ENCODE assay signal across 22 cellular contexts in the genomic region with DNA sequence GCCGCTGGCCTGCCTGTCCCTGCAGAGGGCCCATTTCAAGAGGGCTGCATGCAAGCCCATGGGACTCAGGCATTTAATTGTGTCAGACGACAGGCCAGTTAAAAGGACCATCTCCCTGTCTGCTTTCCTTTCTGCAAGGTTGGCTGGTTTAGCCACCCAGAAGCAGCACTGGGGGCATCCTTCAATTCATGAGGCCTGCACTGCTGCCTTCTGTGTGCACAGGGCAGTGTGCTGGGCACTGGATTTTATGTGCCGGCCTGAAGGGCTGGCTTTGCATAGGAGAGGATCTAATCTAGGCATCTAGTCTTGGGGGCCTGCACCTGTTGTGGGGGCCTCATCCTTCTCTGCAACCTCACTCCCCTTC.
"Had no signal": no experiment of that assay in that cellular context is flagged by ENCODE, and none has a peak within 500 bp of the region (broad histone marks: within the 10 kb centered on the region; RNA-seq: fewer than 3 reads in every experiment).

No MANE protein-coding gene starts in this region.

- DNase-seq: activated CD4-positive, alpha-beta memory T cell treated with anti-CD3 and anti-CD28 coated beads for 36 hours; activated CD4-positive, alpha-beta T cell treated with anti-CD3 and anti-CD28 coated beads, Interleukin-2, amount 10 ng/mL, durations not matched to agents 7 days and 5 days; activated CD4-positive, CD25-positive, alpha-beta regulatory T cell treated with anti-CD3 and anti-CD28 coated beads, Interleukin-2, amount 50 U/mL, for 72 hours; activated gamma-delta T cell; activated naive CD4-positive, alpha-beta T cell treated with anti-CD3 and anti-CD28 coated beads for 36 hours; activated naive CD8-positive, alpha-beta T cell treated with anti-CD3 and anti-CD28 coated beads for 36 hours; activated T-cell treated with anti-CD3 and anti-CD28 coated beads for 4 hours; activated T-cell treated with anti-CD3 and anti-CD28 coated beads, Interleukin-2, amount 50 U/mL, for 48 hours; KG1; NCI-H1048; NCI-H146; NCI-H1930; NCI-H446; NCI-H524; PC-3; SHP77; T-helper 17 cell; T-helper 9 cell had no signal

- FAIRE-seq: RCC 7860 had no signal

- ATAC-seq: activated T-helper 17 cell treated with anti-CD3 and anti-CD28 coated beads, Interleukin-2, amount 50 U/mL, for 72 hours; PC-3; T-helper 17 cell; WTC11 had no signal

- H3K27me3 ChIP-seq: SJSA1 had no signal

- H3K4me3 ChIP-seq: SJSA1 had no signal

- H3K4me1 ChIP-seq: SJSA1 had no signal

- H3K9me3 ChIP-seq: SJSA1 had no signal

- H3K27ac ChIP-seq: SJSA1 had no signal
